In the genomic region with DNA sequence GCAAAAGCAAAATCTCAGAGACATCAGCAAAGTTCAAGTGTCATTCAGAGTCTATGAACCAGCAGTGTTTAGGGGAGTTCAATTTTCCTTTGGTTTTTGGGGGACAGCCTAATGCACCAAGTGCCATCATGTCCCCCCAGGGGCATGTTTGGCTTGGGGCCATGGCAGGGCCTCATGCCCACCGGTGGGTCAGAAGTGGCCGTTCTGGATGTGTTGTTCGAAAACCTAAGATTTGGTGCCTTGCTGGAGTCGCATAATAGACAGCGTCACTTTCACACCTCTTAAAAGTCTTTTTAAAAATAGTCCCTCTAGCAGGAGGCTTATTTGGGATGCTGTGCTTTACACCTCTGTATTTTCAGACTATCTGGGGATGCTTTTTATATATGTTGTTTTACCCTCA, we compare ENCODE assay signal across 37 cellular contexts.
"Had no signal": no experiment of that assay in that cellular context is flagged by ENCODE, and none has a peak within 500 bp of the region (broad histone marks: within the 10 kb centered on the region; RNA-seq: fewer than 3 reads in every experiment).

No MANE protein-coding gene starts in this region.

- H3K4me1 ChIP-seq: adrenal gland, ascending aorta, body of pancreas, breast epithelium had no signal

- H3K36me3 ChIP-seq: adrenal gland, ascending aorta, brain microvascular endothelial cell, breast epithelium, cardiac muscle cell had no signal

- H3K9me3 Mint-ChIP-seq: activated T-helper 2 cell treated with anti-CD3 and anti-CD28 coated beads, Interferon-gamma antibody, Interleukin-2, Interleukin-4, amounts not matched to agents 10 μg/mL and 5 μg/mL and 100 μg/mL, durations not matched to agents 14 hours and 24 hours and 36 hours had no signal

- H3K36me3 Mint-ChIP-seq: activated naive CD4-positive, alpha-beta T cell treated with anti-CD3 and anti-CD28 coated beads, Interleukin-2, amount 10 ng/mL, durations not matched to agents 7 days and 5 days; activated naive CD4-positive, alpha-beta T cell treated with anti-CD3 and anti-CD28 coated beads, Interleukin-2, amount 50 U/mL, for 24 hours; activated naive CD8-positive, alpha-beta T cell; activated naive CD8-positive, alpha-beta T cell treated with anti-CD3 and anti-CD28 coated beads, Interleukin-2, amount 10 ng/mL, durations not matched to agents 7 days and 5 days had no signal

- H3K27me3 Mint-ChIP-seq: activated naive CD4-positive, alpha-beta T cell treated with anti-CD3 and anti-CD28 coated beads, Interleukin-2, amount 10 ng/mL, durations not matched to agents 7 days and 5 days; activated naive CD8-positive, alpha-beta T cell treated with anti-CD3 and anti-CD28 coated beads, Interleukin-2, amount 10 ng/mL, durations not matched to agents 7 days and 5 days had no signal

- H3K27me3 ChIP-seq: adrenal gland, ascending aorta, body of pancreas, brain microvascular endothelial cell, breast epithelium, cardiac muscle cell had no signal

- H3K4me3 Mint-ChIP-seq: activated naive CD4-positive, alpha-beta T cell treated with anti-CD3 and anti-CD28 coated beads for 36 hours; activated naive CD4-positive, alpha-beta T cell treated with anti-CD3 and anti-CD28 coated beads, Interleukin-2, amount 10 ng/mL, durations not matched to agents 7 days and 5 days; activated naive CD4-positive, alpha-beta T cell treated with anti-CD3 and anti-CD28 coated beads, Interleukin-2, amount 50 U/mL, for 24 hours; activated naive CD8-positive, alpha-beta T cell; activated naive CD8-positive, alpha-beta T cell treated with anti-CD3 and anti-CD28 coated beads for 36 hours; activated naive CD8-positive, alpha-beta T cell treated with anti-CD3 and anti-CD28 coated beads, Interleukin-2, amount 10 ng/mL, durations not matched to agents 7 days and 5 days; activated naive CD8-positive, alpha-beta T cell treated with anti-CD3 and anti-CD28 coated beads, Interleukin-2, amount 50 U/mL, for 24 hours; activated T-cell treated with anti-CD3 and anti-CD28 coated beads, Interleukin-2, amount 50 U/mL, for 24 hours; activated T-cell treated with anti-CD3 and anti-CD28 coated beads, Interleukin-2, amount 50 U/mL, for 4 hours; activated T-cell treated with anti-CD3 and anti-CD28 coated beads, Interleukin-2, amount 50 U/mL, for 72 hours; activated T-helper 1 cell treated with anti-CD3 and anti-CD28 coated beads, Interleukin-12 subunit alpha, Interleukin-12 subunit beta, Interleukin-2, Interleukin-4 antibody, amounts not matched to agents 30 ng/mL and 10 ng/mL and 1 ng/mL, durations not matched to agents 14 hours and 24 hours and 36 hours; activated T-helper 17 cell treated with anti-CD3 and anti-CD28 coated beads, Interleukin-2, amount 50 U/mL, for 72 hours; brain; central memory CD8-positive, alpha-beta T cell had no signal

- H3K4me3 ChIP-seq: adrenal gland, ascending aorta, body of pancreas, breast epithelium, cardiac muscle cell had no signal

- DNase-seq: activated effector memory CD4-positive, alpha-beta T cell treated with anti-CD3 and anti-CD28 coated beads, Interleukin-2, amount 50 U/mL, for 16 hours; activated effector memory CD4-positive, alpha-beta T cell treated with Interleukin-2 at 50 U/mL for 16 hours; activated gamma-delta T cell; activated gamma-delta T cell treated with Interleukin-2 at 50 U/mL for 16 hours; activated naive CD4-positive, alpha-beta T cell; activated naive CD4-positive, alpha-beta T cell treated with anti-CD3 and anti-CD28 coated beads for 36 hours; activated naive CD4-positive, alpha-beta T cell treated with anti-CD3 and anti-CD28 coated beads, Interleukin-2, amount 10 ng/mL, durations not matched to agents 7 days and 5 days; activated naive CD4-positive, alpha-beta T cell treated with anti-CD3 and anti-CD28 coated beads, Interleukin-2, amount 50 U/mL, for 16 hours; activated naive CD4-positive, alpha-beta T cell treated with Interleukin-2 at 50 U/mL for 16 hours; activated naive CD8-positive, alpha-beta T cell treated with anti-CD3 and anti-CD28 coated beads for 36 hours; activated naive CD8-positive, alpha-beta T cell treated with anti-CD3 and anti-CD28 coated beads, Interleukin-2, amount 10 ng/mL, durations not matched to agents 7 days and 5 days; activated naive CD8-positive, alpha-beta T cell treated with anti-CD3 and anti-CD28 coated beads, Interleukin-2, amount 50 U/mL, for 24 hours; activated T-cell treated with anti-CD3 and anti-CD28 coated beads, Interleukin-2, amount 50 U/mL, for 1 hour; activated T-cell treated with anti-CD3 and anti-CD28 coated beads, Interleukin-2, amount 50 U/mL, for 24 hours; activated T-cell treated with anti-CD3 and anti-CD28 coated beads, Interleukin-2, amount 50 U/mL, for 4 hours; activated T-cell treated with anti-CD3 and anti-CD28 coated beads, Interleukin-2, amount 50 U/mL, for 48 hours; activated T-cell treated with anti-CD3 and anti-CD28 coated beads, Interleukin-2, amount 50 U/mL, for 72 hours; adrenal gland; amniotic stem cell; amygdala; anterior cingulate cortex; aorta; body of pancreas; brain microvascular endothelial cell; caudate nucleus; cerebellar nuclear complex had no signal

- H3K27ac Mint-ChIP-seq: activated naive CD4-positive, alpha-beta T cell treated with anti-CD3 and anti-CD28 coated beads for 36 hours; activated naive CD4-positive, alpha-beta T cell treated with anti-CD3 and anti-CD28 coated beads, Interleukin-2, amount 10 ng/mL, durations not matched to agents 7 days and 5 days; activated naive CD4-positive, alpha-beta T cell treated with anti-CD3 and anti-CD28 coated beads, Interleukin-2, amount 50 U/mL, for 24 hours; activated naive CD4-positive, alpha-beta T cell treated with anti-CD3 and anti-CD28 coated beads, Interleukin-2, amount 50 U/mL, for 72 hours; activated naive CD8-positive, alpha-beta T cell; activated naive CD8-positive, alpha-beta T cell treated with anti-CD3 and anti-CD28 coated beads for 36 hours; activated naive CD8-positive, alpha-beta T cell treated with anti-CD3 and anti-CD28 coated beads, Interleukin-2, amount 10 ng/mL, durations not matched to agents 7 days and 5 days; activated naive CD8-positive, alpha-beta T cell treated with anti-CD3 and anti-CD28 coated beads, Interleukin-2, amount 50 U/mL, for 24 hours; activated T-cell treated with anti-CD3 and anti-CD28 coated beads, Interleukin-2, amount 50 U/mL, for 24 hours; activated T-cell treated with anti-CD3 and anti-CD28 coated beads, Interleukin-2, amount 50 U/mL, for 72 hours; activated T-helper 1 cell treated with anti-CD3 and anti-CD28 coated beads, Interleukin-12 subunit alpha, Interleukin-12 subunit beta, Interleukin-2, Interleukin-4 antibody, amounts not matched to agents 30 ng/mL and 10 ng/mL and 1 ng/mL, durations not matched to agents 14 hours and 24 hours and 36 hours; activated T-helper 17 cell treated with anti-CD3 and anti-CD28 coated beads, Interleukin-2, amount 50 U/mL, for 72 hours; activated T-helper 2 cell treated with anti-CD3 and anti-CD28 coated beads, Interferon-gamma antibody, Interleukin-2, Interleukin-4, amounts not matched to agents 10 μg/mL and 5 μg/mL and 100 μg/mL, durations not matched to agents 14 hours and 24 hours and 36 hours had no signal

- H3K9me3 ChIP-seq: adrenal gland had no signal

- H3K4me1 Mint-ChIP-seq: activated naive CD4-positive, alpha-beta T cell treated with anti-CD3 and anti-CD28 coated beads, Interleukin-2, amount 10 ng/mL, durations not matched to agents 7 days and 5 days; activated naive CD4-positive, alpha-beta T cell treated with anti-CD3 and anti-CD28 coated beads, Interleukin-2, amount 50 U/mL, for 24 hours; activated naive CD8-positive, alpha-beta T cell treated with anti-CD3 and anti-CD28 coated beads for 36 hours; activated naive CD8-positive, alpha-beta T cell treated with anti-CD3 and anti-CD28 coated beads, Interleukin-2, amount 10 ng/mL, durations not matched to agents 7 days and 5 days; activated naive CD8-positive, alpha-beta T cell treated with anti-CD3 and anti-CD28 coated beads, Interleukin-2, amount 50 U/mL, for 24 hours; activated T-helper 17 cell treated with anti-CD3 and anti-CD28 coated beads, Interleukin-2, amount 50 U/mL, for 72 hours; central memory CD8-positive, alpha-beta T cell had no signal

- H3K27ac ChIP-seq: adrenal gland, ascending aorta, body of pancreas, brain microvascular endothelial cell, breast epithelium, cardiac muscle cell had no signal

- ATAC-seq: activated naive CD4-positive, alpha-beta T cell treated with anti-CD3 and anti-CD28 coated beads, Interleukin-2, amount 50 U/mL, for 72 hours; activated naive CD8-positive, alpha-beta T cell treated with anti-CD3 and anti-CD28 coated beads, Interleukin-2, amount 50 U/mL, for 24 hours; activated T-cell treated with anti-CD3 and anti-CD28 coated beads, Interleukin-2, amount 50 U/mL, for 4 hours; activated T-cell treated with anti-CD3 and anti-CD28 coated beads, Interleukin-2, amount 50 U/mL, for 72 hours; activated T-helper 17 cell treated with anti-CD3 and anti-CD28 coated beads, Interleukin-2, amount 50 U/mL, for 72 hours; body of pancreas had no signal
